In the genomic region with DNA sequence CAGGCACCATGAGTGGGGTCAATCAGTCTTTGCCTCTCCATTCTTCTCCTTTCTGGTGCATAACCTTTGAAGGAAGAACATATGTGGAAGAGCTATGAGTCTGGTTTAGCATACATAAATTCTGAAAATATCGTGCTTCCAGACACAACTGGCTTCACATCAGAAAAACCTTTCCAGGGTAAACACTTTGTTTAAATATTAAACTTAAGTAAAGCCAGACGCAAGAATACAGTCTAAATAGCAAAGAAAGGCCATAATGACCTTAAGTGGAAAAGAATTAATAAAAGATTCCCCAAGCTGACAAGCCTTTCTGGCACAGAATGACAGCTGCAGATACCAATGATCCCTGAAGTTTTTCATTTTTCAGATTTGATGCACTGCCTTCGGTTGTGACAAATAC, we compare ENCODE assay signal across 23 cellular contexts. TPM values are rescaled to one million over a fixed set of nuclear protein-coding genes. Genes with fewer than 3 reads are reported as not detected.
DNase-seq lines count a peak whose midpoint lies in the region; ATAC-seq, FAIRE-seq and TF ChIP-seq lines count a peak whose summit lies in the region.
"Had no signal": no experiment of that assay in that cellular context is flagged by ENCODE, and none has a peak within 500 bp of the region (broad histone marks: within the 10 kb centered on the region; RNA-seq: fewer than 3 reads in every experiment).

No MANE protein-coding gene starts in this region.

- H3K79me2 ChIP-seq in HepG2 (ENCODE audit: insufficient read depth, low read length), result no peaks in the 10 kb centered on the region

- TF ChIP-seq RAD21 in HepG2 (CRISPR knock-in tag; IDR thresholded peaks at IDR 0.05), result no peak

- H3K4me2 ChIP-seq in HepG2 (ENCODE audit: low read depth, low read length), result no peak overlapping the region
- H3K4me2 ChIP-seq: A549; BLaER1 treated with 17β-estradiol and CSF1 and Interleukin-3, amounts not matched to agents 10 nM and 100 nM; GM23338 had no signal

- DNase-seq in right lobe of liver, result no peak
- DNase-seq in HepG2 (ENCODE audit: low spot score), result no peak
- DNase-seq in left kidney (ENCODE audit: low read depth, low spot score), result peak; percentile 8
- DNase-seq in GDM1 (lab: John Stamatoyannopoulos, UW), result no peak
- DNase-seq in type B pancreatic cell (ENCODE audit: extremely low spot score, unreplicated experiment), result no peak
- DNase-seq: 8988T; AML-193; CD4-positive, alpha-beta T cell; CD8-positive, alpha-beta memory T cell; DMS79; GF-D8; H9 had no signal

- H3K36me3 ChIP-seq in right lobe of liver, result no peaks in the 10 kb centered on the region
- no peaks in the 10 kb centered on the region for H3K36me3 ChIP-seq in HepG2 (replicated peaks in 1 of 2; ENCODE audit: control insufficient read depth in 1 of 2, insufficient read depth in 2 of 2, low read length in 2 of 2)
- H3K36me3 ChIP-seq: BE2C; BLaER1 treated with 17β-estradiol and CSF1 and Interleukin-3, amounts not matched to agents 10 nM and 100 nM had no signal

- peak overlapping the region in 2 of 3 experiments; percentile 52 to 72 for H3K4me3 Mint-ChIP-seq in nephron
- no peak overlapping the region for H3K4me3 Mint-ChIP-seq in type B pancreatic cell
- H3K4me3 Mint-ChIP-seq: CD14-positive monocyte; CD4-positive, alpha-beta T cell; CD8-positive, alpha-beta memory T cell; GM23338; H9; HFFc6 had no signal

- H3K4me1 Mint-ChIP-seq in nephron (peaks cover 62% of the 10 kb centered on the region), type B pancreatic cell (ENCODE audit: unreplicated experiment) (no peaks in the 10 kb centered on the region)
- H3K4me1 Mint-ChIP-seq: GM23338, H9 had no signal

- FAIRE-seq in HepG2 (lab: Jason Lieb, UNC), result no peak
- FAIRE-seq: A549, D721Med, GM12891, GM18507 had no signal

- no peak overlapping the region for H3K27ac ChIP-seq in right lobe of liver
- H3K27ac ChIP-seq in HepG2 (ENCODE audit: extremely low read length, insufficient read depth, low read length), result no peak overlapping the region
- H3K27ac ChIP-seq: A549; BLaER1 treated with 17β-estradiol and CSF1 and Interleukin-3, amounts not matched to agents 10 nM and 100 nM had no signal

- no peak for TF ChIP-seq POLR2A in right lobe of liver (IDR thresholded peaks at IDR 0.05)
- TF ChIP-seq POLR2A in HepG2 (IDR thresholded peaks at IDR 0.05; ENCODE audit: insufficient read depth in 1 of 2, low read depth in 2 of 2, low read length in 2 of 2), result no peak

- H3K4me1 ChIP-seq in right lobe of liver (peaks cover 0 to 14% (median 0%) of the 10 kb centered on the region in 4 donors), HepG2 (ENCODE audit: insufficient read depth, low read length) (no peaks in the 10 kb centered on the region)
- H3K4me1 ChIP-seq: A549; BLaER1 treated with 17β-estradiol and CSF1 and Interleukin-3, amounts not matched to agents 10 nM and 100 nM had no signal

- H3K27ac Mint-ChIP-seq in nephron, result peak overlapping the region; percentile 97 to 100 (median 99)
- H3K27ac Mint-ChIP-seq in type B pancreatic cell, result no peak overlapping the region
- H3K27ac Mint-ChIP-seq: CD14-positive monocyte; CD4-positive, alpha-beta T cell; GM23338; H9; HFFc6 had no signal

- POLR2A ChIA-PET in HepG2 (lab: Yijun Ruan, JAX), result no interaction called here

- no peak for TF ChIP-seq EP300 in HepG2 (IDR thresholded peaks at IDR 0.05; ENCODE audit: low read depth in 2 of 2, low read length in 2 of 2)
- no peak for TF ChIP-seq EP300 in HepG2 (CRISPR knock-in tag; IDR thresholded peaks at IDR 0.05; ENCODE audit: borderline replicate concordance)

- BruUV-seq in HepG2 (replicated peaks; lab: Mats Ljungman, UMichigan), result no TSS peak

- H3K9me3 Mint-ChIP-seq in nephron (peaks cover 19% of the 10 kb centered on the region), type B pancreatic cell (peaks cover 15% of the 10 kb centered on the region)
- H3K9me3 Mint-ChIP-seq: CD4-positive, alpha-beta T cell; HFFc6 had no signal

- CTCF ChIA-PET in HepG2 (lab: Yijun Ruan, JAX; ENCODE audit: low intra/inter-chr PET ratio, low total read pairs), result interaction anchor here (2.1 kb wide), 1 partner anchor 62 kb away, joined by 8 read pairs; no protein-coding TSS in a partner anchor

- H2AFZ ChIP-seq in HepG2 (ENCODE audit: low read length), result no peak overlapping the region
- H2AFZ ChIP-seq: GM23338 had no signal

- ATAC-seq in right lobe of liver (peak in 3 of 4 donors; percentile 45 to 67 (median 66)), HepG2 (no peak)

- TF ChIP-seq CTCF in right lobe of liver (IDR thresholded peaks at IDR 0.05) (no peak), HepG2 (CRISPR knock-in tag; IDR thresholded peaks at IDR 0.05) (no peak), nephron (IDR thresholded peaks at IDR 0.05; ENCODE audit: unreplicated experiment in 3 of 3) (no peak), type B pancreatic cell (conservative IDR thresholded peaks at IDR 0.05) (no peak)

- H4K20me1 ChIP-seq in HepG2 (ENCODE audit: insufficient read depth, low read length), result no peaks in the 10 kb centered on the region
- H4K20me1 ChIP-seq: BLaER1 treated with 17β-estradiol and CSF1 and Interleukin-3, amounts not matched to agents 10 nM and 100 nM had no signal

- peaks cover 12% of the 10 kb centered on the region for H3K36me3 Mint-ChIP-seq in nephron (ENCODE audit: low read depth)
- H3K36me3 Mint-ChIP-seq in type B pancreatic cell, result no peaks in the 10 kb centered on the region
- H3K36me3 Mint-ChIP-seq: CD14-positive monocyte; CD8-positive, alpha-beta memory T cell had no signal

- intact Hi-C loops in right lobe of liver (cut with DNase I) (no loop called here), HepG2 (cut with micrococcal nuclease; ENCODE audit: unreplicated experiment) (loop anchor here (10.0 kb wide), 1 partner anchor 157 kb away; no protein-coding TSS in a partner anchor)

- WGBS in right lobe of liver (ENCODE audit: insufficient coverage, low coverage, low lambda C conversion rate, missing lambda C conversion rate), result 48% methylated on average over 3 of the region's 3 CpGs
- 3% methylated on average over 3 of the region's 3 CpGs for WGBS in HepG2 (ENCODE audit: low lambda C conversion rate)

- in situ Hi-C loops in HepG2 (cut with HindIII; ENCODE audit: extremely low pct_ligation_motif_present, low pct_unique_long_range_greater_than_20kb), result no loop called here

- H3K9me3 ChIP-seq in right lobe of liver (no peaks in the 10 kb centered on the region), HepG2 (ENCODE audit: low read length) (no peaks in the 10 kb centered on the region)
- H3K9me3 ChIP-seq: BE2C had no signal

- H3K27me3 ChIP-seq in right lobe of liver (no peaks in the 10 kb centered on the region), HepG2 (ENCODE audit: control insufficient read depth in 1 of 2, insufficient read depth in 2 of 2, low read length in 2 of 2) (no peaks in the 10 kb centered on the region; a peak in 2 of 5 replicates)
- H3K27me3 ChIP-seq: BE2C; BLaER1 treated with 17β-estradiol and CSF1 and Interleukin-3, amounts not matched to agents 10 nM and 100 nM had no signal

- H3K9ac ChIP-seq in HepG2 (ENCODE audit: insufficient read depth, low read depth, low read length), result no peak overlapping the region
- H3K9ac ChIP-seq: BLaER1 treated with 17β-estradiol and CSF1 and Interleukin-3, amounts not matched to agents 10 nM and 100 nM had no signal

- H3K27me3 Mint-ChIP-seq in nephron (ENCODE audit: low read depth) (no peaks in the 10 kb centered on the region), type B pancreatic cell (no peaks in the 10 kb centered on the region)

- H3K4me3 ChIP-seq in right lobe of liver (no peak overlapping the region), HepG2 (replicated peaks in 1 of 3; ENCODE audit: insufficient read depth in 1 of 3, low read depth in 2 of 3, low read length in 3 of 3) (no peak overlapping the region)
- H3K4me3 ChIP-seq: A549; BLaER1 treated with 17β-estradiol and CSF1 and Interleukin-3, amounts not matched to agents 10 nM and 100 nM; GM23338 had no signal

RNA-seq across cellular contexts. Expression of a gene that starts 13.4 kb away (rescaled TPM):
- total RNA-seq in right lobe of liver (not detected), HepG2 (2016; rRNA removed; fragmentation: Illumina TruSeq; extraction: Trizol) (not detected in 2 replicates), type B pancreatic cell (ENCODE audit: low replicate concordance) (0.12 and 0.24 TPM in 2 replicates)
- not detected in 2 replicates for total RNA-seq in HepG2 (2016; cell fraction: cytosol; rRNA removed; fragmentation: Illumina TruSeq; extraction: Trizol; ENCODE audit: low read depth)
- total RNA-seq in HepG2 (2016; cell fraction: insoluble cytoplasmic fraction; rRNA removed; fragmentation: Illumina TruSeq; extraction: Trizol), result not detected in 2 replicates
- not detected in 2 replicates for total RNA-seq in HepG2 (2016; cell fraction: membrane; rRNA removed; fragmentation: Illumina TruSeq; extraction: Trizol)
- total RNA-seq in HepG2 (2016; cell fraction: nucleus; rRNA removed; fragmentation: Illumina TruSeq; extraction: Trizol), result not detected in 2 replicates
- polyA plus RNA-seq in HepG2 (2011; rRNA removed), result not detected in 2 replicates
- not detected in 2 replicates for polyA plus RNA-seq in HepG2 (2011; cell fraction: cytosol; rRNA removed)
- polyA plus RNA-seq in HepG2 (2011; cell fraction: nucleus; rRNA removed), result not detected in 2 replicates
- not detected in 2 replicates for polyA plus RNA-seq in HepG2 (2012)
- not detected in 2 replicates for polyA plus RNA-seq in HepG2 (2016; cell fraction: cytosol; fragmentation: Illumina TruSeq; extraction: Trizol; ENCODE audit: low read depth)
- polyA plus RNA-seq in HepG2 (2016; cell fraction: insoluble cytoplasmic fraction; fragmentation: Illumina TruSeq; extraction: Trizol; ENCODE audit: low read depth), result not detected in 2 replicates
- polyA plus RNA-seq in HepG2 (2016; cell fraction: membrane; fragmentation: Illumina TruSeq; extraction: Trizol; ENCODE audit: low read depth), result not detected in 2 replicates
- not detected in 2 replicates for polyA plus RNA-seq in HepG2 (2016; cell fraction: nucleus; fragmentation: Illumina TruSeq; extraction: Trizol; ENCODE audit: insufficient read depth, low read depth)
- polyA minus RNA-seq in HepG2 (2011; rRNA and poly(A)+ RNA removed; ENCODE audit: low replicate concordance), result not detected in 2 replicates
- not detected in 2 replicates for polyA minus RNA-seq in HepG2 (2011; cell fraction: cytosol; rRNA and poly(A)+ RNA removed)
- 0.13 TPM in 1 of 2 replicates, not detected in the other for polyA minus RNA-seq in HepG2 (2011; cell fraction: nucleus; rRNA and poly(A)+ RNA removed)
- total RNA-seq: CD4-positive, alpha-beta T cell; CD8-positive, alpha-beta memory T cell; H4; HFFc6 had no signal
- polyA plus RNA-seq: A549; CD14-positive monocyte; CD8-positive, alpha-beta memory T cell; GM23338 had no signal

RNA-seq across cellular contexts. Expression of a gene that starts 40.0 kb away (rescaled TPM):
- 10 to 100 TPM; 23.1 to 35.2 (median 26.1) TPM for total RNA-seq in right lobe of liver
- 2.4 and 3.0 TPM in 2 replicates for total RNA-seq in HepG2 (2016; rRNA removed; fragmentation: Illumina TruSeq; extraction: Trizol)
- 0.20 and 0.35 TPM in 2 replicates for total RNA-seq in HepG2 (2016; cell fraction: cytosol; rRNA removed; fragmentation: Illumina TruSeq; extraction: Trizol; ENCODE audit: low read depth)
- total RNA-seq in HepG2 (2016; cell fraction: insoluble cytoplasmic fraction; rRNA removed; fragmentation: Illumina TruSeq; extraction: Trizol), result 2.1 and 2.7 TPM in 2 replicates
- total RNA-seq in HepG2 (2016; cell fraction: membrane; rRNA removed; fragmentation: Illumina TruSeq; extraction: Trizol), result 0.68 and 0.83 TPM in 2 replicates
- total RNA-seq in HepG2 (2016; cell fraction: nucleus; rRNA removed; fragmentation: Illumina TruSeq; extraction: Trizol), result 1.9 and 2.5 TPM in 2 replicates
- 0.55 and 1.0 TPM in 2 replicates for polyA plus RNA-seq in HepG2 (2011; rRNA removed)
- polyA plus RNA-seq in HepG2 (2011; cell fraction: cytosol; rRNA removed), result 0.87 and 1.3 TPM in 2 replicates
- 1.3 and 1.7 TPM in 2 replicates for polyA plus RNA-seq in HepG2 (2011; cell fraction: nucleus; rRNA removed)
- 0.24 and 0.55 TPM in 2 replicates for polyA plus RNA-seq in HepG2 (2012)
- 0.10 and 0.11 TPM in 2 replicates for polyA plus RNA-seq in HepG2 (2016; cell fraction: cytosol; fragmentation: Illumina TruSeq; extraction: Trizol; ENCODE audit: low read depth)
- polyA plus RNA-seq in HepG2 (2016; cell fraction: insoluble cytoplasmic fraction; fragmentation: Illumina TruSeq; extraction: Trizol; ENCODE audit: low read depth), result 0.88 and 1.2 TPM in 2 replicates
- polyA plus RNA-seq in HepG2 (2016; cell fraction: membrane; fragmentation: Illumina TruSeq; extraction: Trizol; ENCODE audit: low read depth), result 0.15 and 0.33 TPM in 2 replicates
- 0.71 and 0.79 TPM in 2 replicates for polyA plus RNA-seq in HepG2 (2016; cell fraction: nucleus; fragmentation: Illumina TruSeq; extraction: Trizol; ENCODE audit: insufficient read depth, low read depth)
- 1.4 and 2.2 TPM in 2 replicates for polyA minus RNA-seq in HepG2 (2011; rRNA and poly(A)+ RNA removed; ENCODE audit: low replicate concordance)
- 1.1 and 1.8 TPM in 2 replicates for polyA minus RNA-seq in HepG2 (2011; cell fraction: cytosol; rRNA and poly(A)+ RNA removed)
- polyA minus RNA-seq in HepG2 (2011; cell fraction: nucleus; rRNA and poly(A)+ RNA removed), result 3.9 and 4.4 TPM in 2 replicates
- 11.8 and 24.0 TPM in 2 replicates for total RNA-seq in type B pancreatic cell (ENCODE audit: low replicate concordance)
